ENCODE assay signal across 2 cellular contexts in the genomic region with DNA sequence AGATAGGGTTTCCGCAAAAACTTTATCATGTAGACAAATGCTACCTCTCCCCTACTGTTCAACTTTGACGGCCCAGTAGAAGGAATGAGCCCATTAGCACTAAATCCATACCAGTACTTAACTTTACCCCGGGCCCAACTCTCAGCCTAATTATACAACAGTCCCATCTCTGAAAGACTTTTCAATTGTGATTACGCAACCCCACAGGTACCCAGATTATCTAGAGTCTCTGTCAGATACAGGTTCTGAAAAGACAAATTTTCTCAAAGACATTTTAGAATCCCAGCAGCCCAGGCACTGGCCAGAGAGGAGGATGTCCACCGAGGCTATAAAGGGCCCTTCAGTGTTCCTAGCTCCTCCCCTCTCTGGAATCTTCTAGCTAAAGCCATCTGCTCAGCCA.
TF ChIP-seq lines count a peak whose summit lies in the region.

No MANE protein-coding gene starts in this region.

TF ChIP-seq in IMR-90, 13 proteins besides CTCF, POLR2A, EP300 and RAD21:
- TF ChIP-seq NFE2L2 (IDR thresholded peaks at IDR 0.05; ENCODE audit: low read depth, low read length) = no peak
- peak; percentile 76 for TF ChIP-seq CEBPB (IDR thresholded peaks at IDR 0.05; ENCODE audit: low read depth, low read length)
- no peak for TF ChIP-seq MAFK (IDR thresholded peaks at IDR 0.05; ENCODE audit: low read depth, low read length)
- no peak for TF ChIP-seq CHD1 (IDR thresholded peaks at IDR 0.05; ENCODE audit: low read depth, low read length)

TF ChIP-seq in H1, 55 proteins besides CTCF, POLR2A, EP300 and RAD21:
- TF ChIP-seq CEBPB (IDR thresholded peaks at IDR 0.05; ENCODE audit: low read depth, low read length) (peak; percentile 78; the same call in 1 of the 2 replicates), TAF7 (optimal IDR thresholded peaks at IDR 0.05; ENCODE audit: borderline replicate concordance, low read depth, low read length) (no peak)
